12 cellular contexts compared by ENCODE assay signal in the genomic region with DNA sequence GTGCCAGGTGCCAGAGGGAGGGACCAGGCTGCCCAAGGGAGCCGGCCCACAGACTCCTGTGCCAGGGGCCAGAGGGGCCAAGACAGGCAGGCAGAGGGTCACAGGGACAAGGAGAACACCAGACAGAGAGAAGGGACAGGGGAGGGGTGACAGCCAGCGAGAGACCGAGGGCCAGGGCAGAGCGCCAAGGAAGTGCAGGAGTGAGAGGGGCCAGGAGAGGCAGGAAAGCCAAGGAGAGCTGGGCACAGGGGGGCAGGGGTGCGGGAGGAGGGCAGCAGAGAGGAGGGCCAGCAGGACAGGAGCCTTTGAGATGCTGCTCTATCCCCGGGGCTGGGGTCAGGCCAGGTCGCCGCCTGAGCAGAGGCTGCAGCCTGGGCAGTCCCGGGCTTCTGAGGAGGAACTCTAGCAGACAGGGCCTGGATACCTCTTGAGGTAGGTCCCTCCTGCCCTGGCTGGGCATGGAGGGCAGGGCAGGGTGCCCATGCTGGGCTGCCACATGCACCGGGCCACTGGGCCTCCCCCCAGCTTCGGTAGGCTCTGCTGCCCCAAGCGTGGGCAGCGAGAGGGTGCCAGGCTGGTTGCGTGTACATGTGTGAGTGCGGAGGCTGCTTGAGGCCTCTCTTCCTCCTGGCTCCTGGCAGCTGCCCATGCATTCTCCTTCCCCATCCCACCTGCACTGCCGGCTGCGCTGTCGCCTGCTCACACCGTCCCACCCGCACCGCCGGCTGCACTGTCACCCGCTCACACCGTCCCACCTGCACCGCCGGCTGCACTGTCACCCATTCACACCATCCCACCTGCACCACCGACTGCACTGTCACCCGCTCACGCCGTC. TPM values are rescaled to one million over a fixed set of nuclear protein-coding genes. Genes with fewer than 3 reads are reported as not detected.
A peak's percentile ranks its signal among the peaks of the same experiment; 100 is the strongest.
DNase-seq lines count a peak whose midpoint lies in the region; ATAC-seq and TF ChIP-seq lines count a peak whose summit lies in the region.
"Had no signal": no experiment of that assay in that cellular context is flagged by ENCODE, and none has a peak within 500 bp of the region (broad histone marks: within the 10 kb centered on the region; RNA-seq: fewer than 3 reads in every experiment).

No MANE protein-coding gene starts in this region.

- H3K27ac ChIP-seq in colonic mucosa (peak overlapping the region; percentile 65), mucosa of rectum (ENCODE audit: low read depth in 2 of 2, low read length in 2 of 2) (peak overlapping the region; percentile 76), thoracic aorta (peak overlapping the region; percentile 84 to 90), PC-3 (ENCODE audit: low read length) (no peak overlapping the region)
- H3K27ac ChIP-seq: 22Rv1 had no signal

- ATAC-seq in thoracic aorta (ENCODE audit: insufficient number of reproducible peaks, low FRiP score, low read depth) (no peak), GM18873 (IDR thresholded peaks at IDR 0.05; ENCODE audit: low FRiP score, unreplicated experiment) (no peak), PC-3 (no peak), HG03095 (IDR thresholded peaks at IDR 0.05; ENCODE audit: unreplicated experiment) (no peak)

- no peaks in the 10 kb centered on the region for H3K79me2 ChIP-seq in PC-3 (ENCODE audit: low read length)

- no peaks in the 10 kb centered on the region for H4K20me1 ChIP-seq in PC-3 (ENCODE audit: low read length)

- H3K9ac ChIP-seq in colonic mucosa (ENCODE audit: low read depth in 2 of 2, low read length in 2 of 2) (peak overlapping the region in 1 of 2 donors; percentile 69), mucosa of rectum (ENCODE audit: low read depth in 1 of 2, low read length in 2 of 2) (peak overlapping the region; percentile 24 to 34), PC-3 (ENCODE audit: low read length) (no peak overlapping the region)

- no TSS peak for BruUV-seq in PC-3 (replicated peaks; lab: Mats Ljungman, UMichigan)

- H3K9me2 ChIP-seq in PC-3 (replicated peaks; ENCODE audit: low read length), result no peaks in the 10 kb centered on the region

- H3F3A ChIP-seq in PC-3 (ENCODE audit: low read length, unreplicated experiment), result no peaks in the 10 kb centered on the region

- no peaks in the 10 kb centered on the region for H3K4me1 ChIP-seq in colonic mucosa
- peaks cover 13 to 20% of the 10 kb centered on the region in 2 donors for H3K4me1 ChIP-seq in mucosa of rectum (ENCODE audit: control insufficient read depth in 2 of 2, insufficient read depth in 2 of 2, low read length in 2 of 2)
- H3K4me1 ChIP-seq in thoracic aorta (ENCODE audit: control insufficient read depth in 1 of 2, low read depth in 2 of 2), result peaks cover 43 to 61% of the 10 kb centered on the region in 2 donors
- peaks cover 7% of the 10 kb centered on the region for H3K4me1 ChIP-seq in PC-3 (ENCODE audit: insufficient read depth, low read length)

- intact Hi-C loops in colonic mucosa (cut with DNase I), result no loop called here
- intact Hi-C loops in PC-3 (cut with micrococcal nuclease), result no loop called here

- no peak for TF ChIP-seq CTCF in colonic mucosa (IDR thresholded peaks at IDR 0.05)
- no peak for TF ChIP-seq CTCF in thoracic aorta (IDR thresholded peaks at IDR 0.05)
- no peak for TF ChIP-seq CTCF in PC-3 (conservative IDR thresholded peaks at IDR 0.05; ENCODE audit: low read depth, low read length)

- H3K9me3 ChIP-seq in colonic mucosa, result no peaks in the 10 kb centered on the region
- no peaks in the 10 kb centered on the region for H3K9me3 ChIP-seq in mucosa of rectum (ENCODE audit: control insufficient read depth in 2 of 2, low read length in 2 of 2)
- H3K9me3 ChIP-seq in thoracic aorta, result no peaks in the 10 kb centered on the region
- no peaks in the 10 kb centered on the region for H3K9me3 ChIP-seq in PC-3 (ENCODE audit: low read length)

- CTCF ChIA-PET in PC-3 (lab: Charles Lee), result no interaction called here

- peak overlapping the region; percentile 13 for H3K4me3 ChIP-seq in colonic mucosa
- H3K4me3 ChIP-seq in mucosa of rectum (ENCODE audit: low read length in 2 of 2), result peak overlapping the region; percentile 40 to 41
- H3K4me3 ChIP-seq in thoracic aorta, result peak overlapping the region; percentile 52
- no peak overlapping the region for H3K4me3 ChIP-seq in PC-3 (ENCODE audit: low read length)

- H3K27me3 ChIP-seq in colonic mucosa (no peaks in the 10 kb centered on the region), mucosa of rectum (ENCODE audit: control insufficient read depth in 2 of 2, insufficient read depth in 2 of 2, low read length in 2 of 2) (peaks cover 0 to 3% of the 10 kb centered on the region in 2 donors), thoracic aorta (replicated peaks; ENCODE audit: insufficient read depth) (no peaks in the 10 kb centered on the region), PC-3 (ENCODE audit: low read length) (peaks cover 22% of the 10 kb centered on the region)

- H2AFZ ChIP-seq in PC-3 (ENCODE audit: low read length), result no peak overlapping the region

- POLR2A ChIA-PET in PC-3 (lab: Charles Lee; ENCODE audit: unreplicated experiment), result no interaction called here

- peak; percentile 5 for DNase-seq in DMS153 (lab: John Stamatoyannopoulos, UW)
- no peak for DNase-seq in DMS153 treated with DMSO at 0.1 percent for 48 hours (lab: John Stamatoyannopoulos, UW; ENCODE audit: unreplicated experiment)
- DNase-seq in colonic mucosa, result no peak
- no peak for DNase-seq in thoracic aorta (ENCODE audit: low spot score)
- DNase-seq in PC-3, result no peak
- DNase-seq: activated naive CD4-positive, alpha-beta T cell treated with anti-CD3 and anti-CD28 coated beads, Interleukin-2, amount 10 ng/mL, durations not matched to agents 7 days and 5 days; NCI-H1436 treated with DMSO at 0.1 percent for 48 hours had no signal

- no peaks in the 10 kb centered on the region for H3K36me3 ChIP-seq in colonic mucosa
- H3K36me3 ChIP-seq in mucosa of rectum (ENCODE audit: control insufficient read depth in 2 of 2, insufficient read depth in 2 of 2, low read length in 2 of 2), result no peaks in the 10 kb centered on the region
- no peaks in the 10 kb centered on the region for H3K36me3 ChIP-seq in thoracic aorta
- H3K36me3 ChIP-seq in PC-3 (ENCODE audit: low read depth, low read length), result no peaks in the 10 kb centered on the region

- no peak overlapping the region for H3K4me2 ChIP-seq in PC-3 (ENCODE audit: low read length)

RNA-seq across cellular contexts. Expression of gene LSP1, which starts 12.2 kb away (rescaled TPM):
- total RNA-seq in colonic mucosa (10 to 100 TPM; 18.9 to 23.0 TPM), thoracic aorta (10 to 100 TPM; 23.6 to 40.5 TPM), PC-3 (2014; rRNA removed) (not detected in 2 replicates)
- total RNA-seq: endothelial cell of umbilical vein had no signal

RNA-seq across cellular contexts. Expression of gene TNNI2, which starts 26.3 kb away (rescaled TPM):
- total RNA-seq in colonic mucosa, result under 1 TPM in 1 of 2 donors, not detected in 1; 0.94 TPM
- not detected for total RNA-seq in thoracic aorta
- total RNA-seq in PC-3 (2014; rRNA removed), result 0.55 TPM in 1 of 2 replicates, not detected in the other
- total RNA-seq: endothelial cell of umbilical vein had no signal

RNA-seq across cellular contexts. Expression of gene PRR33, which starts 26.6 kb away (rescaled TPM):
- total RNA-seq in colonic mucosa (not detected), thoracic aorta (under 1 TPM in 1 of 2 donors, not detected in 1; 0.41 TPM), PC-3 (2014; rRNA removed) (not detected in 2 replicates)
- total RNA-seq: endothelial cell of umbilical vein had no signal

RNA-seq across cellular contexts. Expression of gene SYT8, which starts 30.3 kb away (rescaled TPM):
- total RNA-seq in colonic mucosa (1 to 10 TPM; 1.7 to 3.5 TPM), thoracic aorta (1 to 10 TPM; 3.4 to 3.6 TPM), PC-3 (2014; rRNA removed) (4.7 and 7.8 TPM in 2 replicates)
- total RNA-seq: endothelial cell of umbilical vein had no signal

RNA-seq across cellular contexts. Expression of gene TNNT3, which starts 54.5 kb away (rescaled TPM):
- total RNA-seq in colonic mucosa (under 1 TPM in 1 of 2 donors, not detected in 1; 0.72 TPM), thoracic aorta (1 to 10 TPM; 8.3 to 9.7 TPM), PC-3 (2014; rRNA removed) (not detected in 2 replicates)
- total RNA-seq: endothelial cell of umbilical vein had no signal

Comparison
In these comparisons a context has a peak if more than half of its experiments do, and no peak if none do; other contexts are left out.
1. RNA of gene LSP1, which starts 12.2 kb away (total RNA-seq): 23.6 to 40.5 TPM in thoracic aorta and 18.9 to 23.0 TPM in colonic mucosa; not detected in PC-3; every median in the first group is over 10 times any median in the second.